ENCODE assay signal across 18 cellular contexts in the genomic region with DNA sequence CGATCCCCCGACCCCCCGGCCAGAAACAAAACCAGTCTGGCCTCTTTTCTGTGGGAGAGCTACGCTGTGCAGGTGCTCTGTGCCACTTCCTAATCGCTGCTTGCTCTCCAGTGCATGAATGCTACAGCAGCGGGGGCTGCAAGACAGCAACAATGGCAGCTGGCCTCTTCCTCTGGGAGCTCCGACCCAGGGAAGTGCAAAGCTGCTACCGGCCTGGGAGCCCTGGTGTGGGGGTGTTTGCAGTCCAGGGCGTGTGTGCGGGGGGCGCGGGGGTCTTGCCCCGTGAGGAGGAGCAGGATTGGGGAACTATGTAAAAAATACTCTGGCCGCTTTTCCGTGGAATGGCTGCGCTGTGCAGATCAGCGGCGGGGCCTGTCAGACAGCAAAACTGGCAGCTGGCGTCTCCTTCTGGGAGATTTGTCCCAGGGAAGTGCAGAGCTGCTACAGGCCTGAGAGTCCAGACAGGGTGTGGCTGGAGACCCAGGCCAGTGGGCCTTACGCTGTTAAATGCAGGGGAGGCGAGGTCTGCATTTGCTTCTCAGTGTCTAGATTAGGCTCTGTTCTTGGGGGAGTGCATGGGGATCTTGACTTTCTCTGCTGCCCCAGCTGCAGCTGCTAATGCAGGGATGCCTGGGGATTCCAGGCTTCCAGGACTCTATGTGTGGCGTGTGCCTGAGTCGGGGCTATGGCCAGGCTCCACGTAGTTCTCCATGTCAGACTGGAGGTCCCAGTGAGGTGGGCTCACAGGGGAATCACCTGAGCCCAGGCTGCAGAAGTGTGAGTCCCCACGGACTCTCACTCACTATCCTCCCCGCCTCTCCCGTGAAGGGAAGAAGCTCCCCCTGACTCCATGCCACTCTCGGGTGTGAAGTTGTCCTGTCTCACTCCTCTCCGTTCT.
DNase-seq lines count a peak whose midpoint lies in the region; ATAC-seq, FAIRE-seq and TF ChIP-seq lines count a peak whose summit lies in the region.
"Had no signal": no experiment of that assay in that cellular context is flagged by ENCODE, and none has a peak within 500 bp of the region (broad histone marks: within the 10 kb centered on the region; RNA-seq: fewer than 3 reads in every experiment).

No MANE protein-coding gene starts in this region.

- peak overlapping the region; percentile 35 for H3K4ac ChIP-seq in H1 (replicated peaks; ENCODE audit: insufficient read length, low read depth, low read length)

- H2AFZ ChIP-seq in H1 (ENCODE audit: low read length), result peak overlapping the region; percentile 18; the same call in 1 of the 2 replicates
- peak overlapping the region; percentile 70 for H2AFZ ChIP-seq in neuron (ENCODE audit: low read depth, low read length)

- H3K9ac ChIP-seq in H1 (replicated peaks in 1 of 4; ENCODE audit: extremely low read depth in 1 of 4, low read depth in 3 of 4, low read length in 3 of 4), result no peak overlapping the region

- H3K4me3 Mint-ChIP-seq in stimulated activated naive CD8-positive, alpha-beta T cell treated with anti-CD3 and anti-CD28 coated beads, Interleukin-15, amount 100 ng/mL, for 72 hours, result no peak overlapping the region
- H3K4me3 Mint-ChIP-seq: activated B cell treated with CpG ODN at 0.5 μM for 24 hours had no signal

- peak; percentile 50 for ATAC-seq in stimulated activated naive CD8-positive, alpha-beta T cell treated with anti-CD3 and anti-CD28 coated beads, Interleukin-15, amount 100 ng/mL, for 72 hours
- no peak for ATAC-seq in stimulated activated naive CD8-positive, alpha-beta T cell treated with anti-CD3 and anti-CD28 coated beads, Interleukin-15, Interleukin-2, amounts not matched to agents 100 U/mL and 50 U/mL, for 24 hours
- ATAC-seq in GM21526 (IDR thresholded peaks at IDR 0.05; ENCODE audit: low FRiP score, unreplicated experiment), result no peak
- ATAC-seq in GM19452 (IDR thresholded peaks at IDR 0.05; ENCODE audit: unreplicated experiment), result no peak
- ATAC-seq: gastroesophageal sphincter, GM12878, SK-N-SH treated with all-trans-retinoic acid at 6 μM for 48 hours had no signal

- H3K4me2 ChIP-seq in H1 (ENCODE audit: insufficient read depth in 1 of 2, low read depth in 2 of 2, low read length in 2 of 2), result peak overlapping the region; percentile 18 to 44; a peak in 3 of 4 replicates

- H3K27me3 Mint-ChIP-seq in stimulated activated naive CD8-positive, alpha-beta T cell treated with anti-CD3 and anti-CD28 coated beads, Interleukin-15, amount 100 ng/mL, for 72 hours, result no peaks in the 10 kb centered on the region
- H3K27me3 Mint-ChIP-seq: activated B cell treated with CpG ODN at 0.5 μM for 24 hours had no signal

- H3K23ac ChIP-seq in H1 (ENCODE audit: insufficient read length), result no peak overlapping the region

- H2BK12ac ChIP-seq in H1 (ENCODE audit: low read depth, low read length), result 0 out of 2 replicates have a peak overlapping the region, but pooled peaks have one; percentile 50

- no peak overlapping the region for H3K14ac ChIP-seq in H1 (ENCODE audit: insufficient read length)

- peaks cover 0 to 16% of the 10 kb centered on the region in 2 donors for H3K9me3 Mint-ChIP-seq in stimulated activated naive CD8-positive, alpha-beta T cell treated with anti-CD3 and anti-CD28 coated beads, Interleukin-15, amount 100 ng/mL, for 72 hours

- DNase-seq in stimulated activated naive CD8-positive, alpha-beta T cell treated with anti-CD3 and anti-CD28 coated beads, Interleukin-15, amount 100 ng/mL, for 72 hours, result no peak
- DNase-seq in stimulated activated naive CD8-positive, alpha-beta T cell treated with anti-CD3 and anti-CD28 coated beads, Interleukin-15, Interleukin-2, amounts not matched to agents 100 U/mL and 50 U/mL, for 24 hours, result no peak
- DNase-seq in H1 (ENCODE audit: low read depth in 1 of 2, low spot score in 2 of 2) (no peak), H4 (ENCODE audit: low spot score) (no peak), stomach (no peak)
- DNase-seq: activated B cell treated with CpG ODN at 0.5 μM for 24 hours; activated CD8-positive, alpha-beta memory T cell treated with anti-CD3 and anti-CD28 coated beads, Interleukin-2, amount 50 U/mL, for 4 hours; activated naive CD4-positive, alpha-beta T cell treated with anti-CD3 and anti-CD28 coated beads, Interleukin-2, amount 50 U/mL, for 16 hours; DMS79 treated with DMSO at 0.1 percent for 48 hours; NCI-H187 had no signal

- CTCF ChIA-PET in H1 (lab: Charles Lee; ENCODE audit: partially characterized antibody), result interaction anchor here (1.3 kb wide), 1 partner anchor 150 kb away, joined by 4 read pairs; no protein-coding TSS in a partner anchor

- TF ChIP-seq EP300 in H1 (IDR thresholded peaks at IDR 0.05; ENCODE audit: borderline replicate concordance in 1 of 2, low read depth in 2 of 2, low read length in 2 of 2), result no peak
- TF ChIP-seq EP300 in stomach (IDR thresholded peaks at IDR 0.05), result no peak

- H3K4me3 ChIP-seq in H1 (ENCODE audit: extremely low read depth in 1 of 4, insufficient read depth in 2 of 4, low read depth in 3 of 4, low read length in 4 of 4), result peak overlapping the region in 1 of 4 experiments; percentile 19; a peak in 1 of 8 replicates
- no peak overlapping the region for H3K4me3 ChIP-seq in neuron (ENCODE audit: low read length)
- no peak overlapping the region for H3K4me3 ChIP-seq in stomach
- H3K4me3 ChIP-seq: cardiac muscle cell, gastroesophageal sphincter, GM12878 had no signal

- H3K79me1 ChIP-seq in H1 (ENCODE audit: low read depth, low read length), result no peaks in the 10 kb centered on the region

- TF ChIP-seq POLR2A in H1 (IDR thresholded peaks at IDR 0.05; ENCODE audit: control extremely low read depth in 1 of 2, low read depth in 2 of 2, low read length in 2 of 2) (no peak), stomach (IDR thresholded peaks at IDR 0.05) (no peak)

- intact Hi-C loops in stomach (cut with DNase I; ENCODE audit: low total_unique reads), result no loop called here

- peak overlapping the region; percentile 71 for H3K18ac ChIP-seq in H1 (ENCODE audit: extremely low read depth, low read length)

- H3K23me2 ChIP-seq in H1 (ENCODE audit: low read depth, low read length), result no peaks in the 10 kb centered on the region

- TF ChIP-seq CTCF in H1 (IDR thresholded peaks at IDR 0.05; ENCODE audit: control extremely low read depth in 1 of 3, insufficient read depth in 1 of 3, low read depth in 1 of 3, low read length in 3 of 3), result no peak
- no peak for TF ChIP-seq CTCF in stomach (IDR thresholded peaks at IDR 0.05)

- no peak overlapping the region for H3K27ac Mint-ChIP-seq in stimulated activated naive CD8-positive, alpha-beta T cell treated with anti-CD3 and anti-CD28 coated beads, Interleukin-15, amount 100 ng/mL, for 72 hours
- H3K27ac Mint-ChIP-seq: activated B cell treated with CpG ODN at 0.5 μM for 24 hours had no signal

- peaks cover 0 to 5% (median under 1%) of the 10 kb centered on the region in 4 experiments; a peak in 1 of 7 replicates for H3K4me1 ChIP-seq in H1 (replicated peaks in 1 of 4; ENCODE audit: control insufficient read depth in 3 of 4, insufficient read depth in 4 of 4, low read length in 3 of 4)
- no peaks in the 10 kb centered on the region for H3K4me1 ChIP-seq in neuron (ENCODE audit: insufficient read depth, low read length)
- peaks cover 0 to 10% (median 0%) of the 10 kb centered on the region in 4 donors for H3K4me1 ChIP-seq in stomach

- WGBS in H1 (ENCODE audit: extremely low coverage in 1 of 2, insufficient coverage in 1 of 2, insufficient read length in 1 of 2, insufficient replicate concordance in 2 of 2, low coverage in 1 of 2, low lambda C conversion rate in 2 of 2, missing lambda C conversion rate in 1 of 2), 2 experiments, result 80% methylated on average over 26 of the region's 29 CpGs; no CpG with 5 or more reads in 1 of the 2 experiments
- WGBS in stomach, 5 donors, result 59 to 93% (median 65%) methylated on average over 24 to 29 of the region's 29 CpGs

- H2BK5ac ChIP-seq in H1 (ENCODE audit: low read depth, low read length), result 0 out of 2 replicates have a peak overlapping the region, but pooled peaks have one; percentile 24

- H4K91ac ChIP-seq in H1 (replicated peaks; ENCODE audit: insufficient read length, low read length), result peak overlapping the region; percentile 45

- no peaks in the 10 kb centered on the region for H3K27me3 ChIP-seq in H1 (replicated peaks in 1 of 4; ENCODE audit: control insufficient read depth in 3 of 4, extremely low read depth in 1 of 4, insufficient read depth in 3 of 4, low read length in 3 of 4)
- H3K27me3 ChIP-seq in neuron (ENCODE audit: insufficient read depth, low read length), result no peaks in the 10 kb centered on the region
- H3K27me3 ChIP-seq in stomach, result peaks cover 0 to 17% (median 0%) of the 10 kb centered on the region in 3 donors
- H3K27me3 ChIP-seq: cardiac muscle cell, gastroesophageal sphincter had no signal

- no peak overlapping the region for H2BK120ac ChIP-seq in H1 (replicated peaks; ENCODE audit: low read depth, low read length)

- no peak overlapping the region for H2BK20ac ChIP-seq in H1 (ENCODE audit: low read length)

- no peak overlapping the region; the same call in 1 of the 2 replicates for H3K27ac ChIP-seq in H1 (ENCODE audit: low read depth, low read length)
- H3K27ac ChIP-seq in stomach, result no peak overlapping the region
- H3K27ac ChIP-seq: cardiac muscle cell, gastroesophageal sphincter had no signal

- H3K9me3 ChIP-seq in H1 (ENCODE audit: insufficient read depth in 2 of 2, low read depth in 1 of 2, low read length in 1 of 2), result no peaks in the 10 kb centered on the region
- H3K9me3 ChIP-seq in neuron (ENCODE audit: low read length), result no peaks in the 10 kb centered on the region
- peaks cover 0 to 6% (median 2%) of the 10 kb centered on the region in 4 donors for H3K9me3 ChIP-seq in stomach
- H3K9me3 ChIP-seq: gastroesophageal sphincter had no signal

- no peaks in the 10 kb centered on the region for H3K79me2 ChIP-seq in H1 (ENCODE audit: control insufficient read depth in 1 of 2, insufficient read depth in 2 of 2, low read length in 2 of 2)

- H4K5ac ChIP-seq in H1 (ENCODE audit: insufficient read length, low read depth, low read length), result no peak overlapping the region

- POLR2A ChIA-PET in H1 (lab: Charles Lee; ENCODE audit: partially characterized antibody), result interaction anchor here (0.6 kb wide), 1 partner anchor 882 kb away, joined by 3 read pairs; no protein-coding TSS in a partner anchor

- H4K20me1 ChIP-seq in H1 (replicated peaks in 1 of 2; ENCODE audit: control insufficient read depth in 1 of 2, insufficient read depth in 2 of 2, low read length in 2 of 2), result no peaks in the 10 kb centered on the region

- FAIRE-seq in H1 (lab: Jason Lieb, UNC), result no peak
- FAIRE-seq: endometrium, GM12878 had no signal

- peak overlapping the region; percentile 59 for H4K8ac ChIP-seq in H1 (ENCODE audit: extremely low read depth, insufficient read depth, low read length)

- H3K36me3 ChIP-seq in H1 (ENCODE audit: control insufficient read depth in 2 of 4, insufficient read depth in 4 of 4, low read length in 3 of 4) (no peaks in the 10 kb centered on the region), neuron (ENCODE audit: insufficient read depth, low read length) (no peaks in the 10 kb centered on the region), stomach (no peaks in the 10 kb centered on the region)
- H3K36me3 ChIP-seq: cardiac muscle cell, gastroesophageal sphincter had no signal

- TF ChIP-seq RAD21 in H1 (IDR thresholded peaks at IDR 0.05 in 1 of 2, conservative IDR thresholded peaks at IDR 0.05 in 1 of 2; ENCODE audit: low read depth in 2 of 2, low read length in 2 of 2), result no peak

- H3K56ac ChIP-seq in H1 (replicated peaks; ENCODE audit: insufficient read length, low read depth, low read length), result no peak overlapping the region

- H3K4me1 Mint-ChIP-seq in stimulated activated naive CD8-positive, alpha-beta T cell treated with anti-CD3 and anti-CD28 coated beads, Interleukin-15, amount 100 ng/mL, for 72 hours, result peaks cover 6% of the 10 kb centered on the region
- H3K4me1 Mint-ChIP-seq: activated B cell treated with CpG ODN at 0.5 μM for 24 hours had no signal

- H2BK15ac ChIP-seq in H1 (ENCODE audit: low read length), result no peak overlapping the region; the same call in 1 of the 2 replicates

- no peak overlapping the region for H2AK5ac ChIP-seq in H1 (ENCODE audit: low read depth, low read length)
